In the genomic region with DNA sequence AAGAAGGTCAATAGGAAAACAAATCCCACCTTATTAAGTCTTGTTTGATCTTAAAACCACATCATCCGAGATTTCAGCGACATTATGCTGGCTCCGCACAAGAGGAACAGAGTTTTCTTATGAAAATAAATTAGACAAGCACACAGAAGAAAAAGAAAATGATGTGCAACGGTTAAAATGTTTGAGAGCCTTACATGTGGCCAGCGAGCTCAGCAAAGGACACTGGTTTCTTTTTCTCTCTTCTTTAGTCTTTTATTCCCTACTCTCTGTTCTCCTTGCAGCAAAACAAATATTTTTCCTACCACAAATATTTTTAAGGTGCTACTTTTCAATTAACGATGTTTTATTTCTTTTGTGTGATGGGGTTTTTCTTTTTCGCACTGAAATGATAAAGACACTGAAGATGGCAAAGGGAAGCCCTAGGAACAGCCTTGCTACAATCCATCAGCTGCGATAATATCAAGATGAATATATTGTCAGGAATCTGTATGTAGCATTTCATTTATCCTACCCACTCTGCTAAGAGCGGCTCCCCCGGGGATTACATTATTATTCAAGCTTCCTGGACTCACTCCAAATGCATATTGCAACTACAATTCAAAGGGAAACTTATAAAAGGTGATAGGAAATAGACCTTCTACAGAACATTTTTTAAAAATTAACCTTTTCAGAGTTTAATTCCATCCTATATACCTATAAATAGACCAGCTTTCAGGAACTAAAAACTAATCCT, we compare ENCODE assay signal across 3 cellular contexts.
TF ChIP-seq lines count a peak whose summit lies in the region.

No MANE protein-coding gene starts in this region.

TF ChIP-seq in A549, 52 proteins besides CTCF, POLR2A, EP300 and RAD21:
- TF ChIP-seq RARB (CRISPR knock-in tag; IDR thresholded peaks at IDR 0.05) (no peak), CBX8 (IDR thresholded peaks at IDR 0.05) (peak; percentile 85), NPAS2 (CRISPR knock-in tag; IDR thresholded peaks at IDR 0.05; ENCODE audit: borderline replicate concordance) (no peak), SREBF2 (IDR thresholded peaks at IDR 0.05) (no peak), HEYL (CRISPR knock-in tag; IDR thresholded peaks at IDR 0.05) (no peak)

TF ChIP-seq in GM23338, 12 proteins besides CTCF, POLR2A, EP300 and RAD21 (continues in another document):
- TF ChIP-seq EZH2phosphoT487 (IDR thresholded peaks at IDR 0.05; ENCODE audit: unreplicated experiment) = no peak
- no peak for TF ChIP-seq POLR2AphosphoS5 (IDR thresholded peaks at IDR 0.05; ENCODE audit: low read depth)
- TF ChIP-seq REST (IDR thresholded peaks at IDR 0.05; ENCODE audit: unreplicated experiment) = no peak
- no peak for TF ChIP-seq ETS1 (IDR thresholded peaks at IDR 0.05)
- no peak for TF ChIP-seq CREB1 (CRISPR knock-in tag; IDR thresholded peaks at IDR 0.05; ENCODE audit: low read depth)
- TF ChIP-seq JUNB (IDR thresholded peaks at IDR 0.05; ENCODE audit: unreplicated experiment) = no peak

TF ChIP-seq in K562, 482 proteins besides CTCF, POLR2A, EP300 and RAD21:
- peak; percentile 63 for TF ChIP-seq CBX2 (IDR thresholded peaks at IDR 0.05; ENCODE audit: insufficient read depth, low read length, poor library complexity, severe bottlenecking)
- TF ChIP-seq MTA1 (IDR thresholded peaks at IDR 0.05; ENCODE audit: borderline replicate concordance) = no peak
- TF ChIP-seq RNF2 (IDR thresholded peaks at IDR 0.05) = 0 out of 2 replicates have a peak, but pooled peaks have one; percentile 50
- TF ChIP-seq CBX8 (IDR thresholded peaks at IDR 0.05; ENCODE audit: borderline replicate concordance, extremely low read depth, low read depth, low read length, poor library complexity, severe bottlenecking) = peak; percentile 82
